In the genomic region with DNA sequence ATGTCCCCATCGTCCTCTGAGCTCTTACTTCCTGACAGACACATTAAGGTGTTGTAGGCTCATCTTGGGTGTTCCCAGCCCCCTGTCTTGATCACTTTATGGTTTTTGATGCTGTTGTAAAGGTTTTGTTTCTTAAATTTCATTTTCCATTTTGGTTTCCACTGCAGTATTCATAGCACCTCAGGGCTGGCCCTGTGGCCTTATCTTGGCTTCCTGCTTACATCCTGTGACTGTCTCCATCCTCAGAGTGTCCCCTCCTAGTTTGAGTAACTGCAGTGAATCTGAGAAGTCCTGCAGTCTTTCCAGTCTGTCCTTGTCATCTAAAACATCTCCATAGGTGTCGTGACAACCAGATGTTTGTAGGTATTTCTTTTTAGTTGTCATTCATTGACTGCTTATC, we compare ENCODE assay signal across 8 cellular contexts. TPM values are rescaled to one million over a fixed set of nuclear protein-coding genes. Genes with fewer than 3 reads are reported as not detected.
A peak's percentile ranks its signal among the peaks of the same experiment; 100 is the strongest.
DNase-seq lines count a peak whose midpoint lies in the region; ATAC-seq lines count a peak whose summit lies in the region.

No MANE protein-coding gene starts in this region.

- peak overlapping the region; percentile 63 to 76 for H3K4me3 Mint-ChIP-seq in activated T-cell treated with anti-CD3 and anti-CD28 coated beads, Interleukin-2, amount 50 U/mL, for 72 hours

- DNase-seq in activated T-cell treated with anti-CD3 and anti-CD28 coated beads, Interleukin-2, amount 50 U/mL, for 72 hours, result peak; percentile 34 to 54
- DNase-seq in HCEC 1CT, result no peak
- no peak for DNase-seq in NCI-H446 treated with DMSO at 0.1 percent for 48 hours (lab: John Stamatoyannopoulos, UW)
- no peak for DNase-seq in cerebellar cortex (ENCODE audit: low spot score)
- no peak for DNase-seq in ureter (ENCODE audit: low spot score)

- H3K27ac ChIP-seq in BLaER1, result peak overlapping the region; percentile 86

- H3K9me3 ChIP-seq in BLaER1, result no peaks in the 10 kb centered on the region

- peaks cover 3 to 13% of the 10 kb centered on the region in 2 donors for H3K36me3 Mint-ChIP-seq in activated T-cell treated with anti-CD3 and anti-CD28 coated beads, Interleukin-2, amount 50 U/mL, for 72 hours (ENCODE audit: insufficient read depth in 2 of 2)

- peaks cover 30% of the 10 kb centered on the region for H3K36me3 ChIP-seq in BLaER1

- H3K27me3 ChIP-seq in BLaER1, result no peaks in the 10 kb centered on the region

- H3K4me2 ChIP-seq in BLaER1, result peak overlapping the region; percentile 90

- H3K4me1 Mint-ChIP-seq in activated T-cell treated with anti-CD3 and anti-CD28 coated beads, Interleukin-2, amount 50 U/mL, for 72 hours (ENCODE audit: low read depth), result peaks cover 97% of the 10 kb centered on the region

- peak overlapping the region; percentile 30; the same call in 1 of the 2 replicates for H3K9ac ChIP-seq in BLaER1

- ATAC-seq in GM18909 (IDR thresholded peaks at IDR 0.05; ENCODE audit: poor library complexity, unreplicated experiment), result peak; percentile 53
- peak; percentile 51 for ATAC-seq in HG03066 (IDR thresholded peaks at IDR 0.05; ENCODE audit: low read depth, unreplicated experiment)
- peak; percentile 62 to 64 for ATAC-seq in activated T-cell treated with anti-CD3 and anti-CD28 coated beads, Interleukin-2, amount 50 U/mL, for 72 hours (replicated peaks in 1 of 2)

- H3K27me3 Mint-ChIP-seq in activated T-cell treated with anti-CD3 and anti-CD28 coated beads, Interleukin-2, amount 50 U/mL, for 72 hours (ENCODE audit: low read depth), result no peaks in the 10 kb centered on the region

- peak overlapping the region; percentile 29; the same call in 1 of the 2 replicates for H3K4me3 ChIP-seq in BLaER1

- no peaks in the 10 kb centered on the region for H3K9me3 Mint-ChIP-seq in activated T-cell treated with anti-CD3 and anti-CD28 coated beads, Interleukin-2, amount 50 U/mL, for 72 hours

- peak overlapping the region; percentile 77 for H3K27ac Mint-ChIP-seq in activated T-cell treated with anti-CD3 and anti-CD28 coated beads, Interleukin-2, amount 50 U/mL, for 72 hours

- peaks cover 100% of the 10 kb centered on the region for H4K20me1 ChIP-seq in BLaER1

- H3K4me1 ChIP-seq in BLaER1, result peaks cover 96% of the 10 kb centered on the region

RNA-seq across cellular contexts. Expression of gene JARID2, which starts 50.9 kb away (rescaled TPM):
- total RNA-seq in activated T-cell treated with anti-CD3 and anti-CD28 coated beads, Interleukin-2, amount 50 U/mL, for 72 hours, result 10 to 100 TPM; 37.9 to 53.0 TPM
- 17.5 TPM for total RNA-seq in ureter

Comparison
In these comparisons a context has a peak if more than half of its experiments do, and no peak if none do; other contexts are left out.
1. DNase-seq: peak in activated T-cell treated with anti-CD3 and anti-CD28 coated beads, Interleukin-2, amount 50 U/mL, for 72 hours (2 of 2); none in HCEC 1CT (single experiment), NCI-H446 treated with DMSO at 0.1 percent for 48 hours (single experiment), cerebellar cortex (single experiment) and ureter (single experiment).
2. Peak in every context shown above with its lines, with median percentiles within 50 percentile points of each other: ATAC-seq.